13 cellular contexts compared by ENCODE assay signal in genomic region chr12:104121001-104121400, GRCh38. TPM values are rescaled to one million over a fixed set of nuclear protein-coding genes. Genes with fewer than 3 reads are reported as not detected.
DNase-seq lines count a peak whose midpoint lies in the region; ATAC-seq and FAIRE-seq lines count a peak whose summit lies in the region.
"Had no signal": no experiment of that assay in that cellular context is flagged by ENCODE, and none has a peak within 500 bp of the region (broad histone marks: within the 10 kb centered on the region; RNA-seq: fewer than 3 reads in every experiment).

No MANE protein-coding gene starts in this region.

- no peak for FAIRE-seq in urothelium cell line (lab: Jason Lieb, UNC)

- ATAC-seq in Right ventricle myocardium superior (ENCODE audit: poor library complexity), result peak; percentile 50
- no peak for ATAC-seq in Right ventricle myocardium inferior
- ATAC-seq: activated CD8-positive, alpha-beta T cell treated with anti-CD3 and anti-CD28 coated beads, Interleukin-2, amount 10 ng/mL, durations not matched to agents 7 days and 5 days; left colon had no signal

- intact Hi-C loops in Right ventricle myocardium superior (cut with DNase I), result no loop called here
- intact Hi-C loops in Right ventricle myocardium inferior (cut with DNase I), result no loop called here

- DNase-seq in Right ventricle myocardium superior, result no peak
- DNase-seq in Right ventricle myocardium inferior (ENCODE audit: missing footprints), result no peak
- DNase-seq in amniotic stem cell (lab: John Stamatoyannopoulos, UW), result peak; percentile 19
- DNase-seq in iris pigment epithelial cell (ENCODE audit: low read depth), result peak; percentile 81
- DNase-seq in urothelium cell line (ENCODE audit: low spot score), result peak; percentile 8
- DNase-seq in NCI-H69 (lab: John Stamatoyannopoulos, UW), result no peak
- DNase-seq in NCI-H526 treated with DMSO at 0.1 percent for 48 hours (lab: John Stamatoyannopoulos, UW), result no peak
- DNase-seq in NCI-H1436 (lab: John Stamatoyannopoulos, UW), result no peak
- DNase-seq: activated CD8-positive, alpha-beta T cell treated with anti-CD3 and anti-CD28 coated beads, Interleukin-2, amount 10 ng/mL, durations not matched to agents 7 days and 5 days; GDM1; left colon; NCI-H524 treated with DMSO at 0.1 percent for 48 hours; right cardiac atrium had no signal

RNA-seq across cellular contexts. Expression of gene NFYB, which starts 17.0 kb away (rescaled TPM):
- total RNA-seq in Right ventricle myocardium superior (39.1 TPM), Right ventricle myocardium inferior (39.8 TPM)

RNA-seq across cellular contexts. Expression of gene HCFC2, which starts 56.7 kb away (rescaled TPM):
- total RNA-seq in Right ventricle myocardium superior (8.8 TPM), Right ventricle myocardium inferior (9.5 TPM)

Comparison
In these comparisons a context has a peak if more than half of its experiments do, and no peak if none do; other contexts are left out.
1. DNase-seq: peak in amniotic stem cell (single experiment), iris pigment epithelial cell (single experiment) and urothelium cell line (single experiment); none in Right ventricle myocardium superior (single experiment), Right ventricle myocardium inferior (single experiment), NCI-H69 (single experiment), NCI-H526 treated with DMSO at 0.1 percent for 48 hours (single experiment) and NCI-H1436 (single experiment).